ENCODE assay signal across 8 cellular contexts in genomic region chrX:132489256-132490085, GRCh38. TPM values are rescaled to one million over a fixed set of nuclear protein-coding genes. Genes with fewer than 3 reads are reported as not detected.
A peak's percentile ranks its signal among the peaks of the same experiment; 100 is the strongest.
DNase-seq lines count a peak whose midpoint lies in the region; ATAC-seq, FAIRE-seq and TF ChIP-seq lines count a peak whose summit lies in the region.

No MANE protein-coding gene starts in this region.

- H3K4me3 Mint-ChIP-seq in progenitor cell of endocrine pancreas (ENCODE audit: low read depth), result peak overlapping the region; percentile 95

- DNase-seq in Daoy (ENCODE audit: low read depth) (peak; percentile 48), HuH-7.5 (ENCODE audit: low spot score) (peak; percentile 53), SK-N-DZ (ENCODE audit: low spot score) (peak; percentile 9), left ventricle myocardium superior (peak; percentile 75), progenitor cell of endocrine pancreas (ENCODE audit: low spot score, unreplicated experiment) (peak; percentile 50), RCC 7860 (ENCODE audit: low spot score) (no peak)
- DNase-seq in activated naive CD8-positive, alpha-beta T cell treated with anti-CD3 and anti-CD28 coated beads, Interleukin-2, amount 50 U/mL, for 16 hours (ENCODE audit: low read depth, low spot score), result peak; percentile 3

- peak; percentile 55 for ATAC-seq in GM21529 (IDR thresholded peaks at IDR 0.05; ENCODE audit: unreplicated experiment)
- peak; percentile 97 for ATAC-seq in left ventricle myocardium superior

- H3K36me3 Mint-ChIP-seq in progenitor cell of endocrine pancreas (ENCODE audit: insufficient read depth), result no peaks in the 10 kb centered on the region

- intact Hi-C loops in left ventricle myocardium superior (cut with micrococcal nuclease), result no loop called here

- H3K27ac Mint-ChIP-seq in progenitor cell of endocrine pancreas, result peak overlapping the region; percentile 96

- H3K27me3 Mint-ChIP-seq in progenitor cell of endocrine pancreas, result peaks cover 30% of the 10 kb centered on the region

- TF ChIP-seq CTCF in progenitor cell of endocrine pancreas (IDR thresholded peaks at IDR 0.05; ENCODE audit: unreplicated experiment), result peak; percentile 10

- H3K4me1 Mint-ChIP-seq in progenitor cell of endocrine pancreas (ENCODE audit: low read depth), result peaks cover 23% of the 10 kb centered on the region

- no peak for FAIRE-seq in RCC 7860 (lab: Jason Lieb, UNC)

- H3K9me3 Mint-ChIP-seq in progenitor cell of endocrine pancreas (ENCODE audit: low read depth), result no peaks in the 10 kb centered on the region

RNA-seq across cellular contexts. Expression of gene MBNL3, which starts 0.6 kb away (rescaled TPM):
- total RNA-seq in Daoy (2014; rRNA removed; shearing (Covaris generic)), result 3.5 and 3.8 TPM in 2 replicates
- polyA plus RNA-seq in SK-N-DZ (2014; cell fraction: cytosol; rRNA removed), result 0.32 and 0.53 TPM in 2 replicates
- 0.60 and 0.84 TPM in 2 replicates for polyA plus RNA-seq in SK-N-DZ (2014; cell fraction: nucleus; rRNA removed)
- total RNA-seq in left ventricle myocardium superior (31.4 TPM), progenitor cell of endocrine pancreas (8.2 and 9.7 TPM in 2 replicates)
